ENCODE assay signal across 13 cellular contexts in the genomic region with DNA sequence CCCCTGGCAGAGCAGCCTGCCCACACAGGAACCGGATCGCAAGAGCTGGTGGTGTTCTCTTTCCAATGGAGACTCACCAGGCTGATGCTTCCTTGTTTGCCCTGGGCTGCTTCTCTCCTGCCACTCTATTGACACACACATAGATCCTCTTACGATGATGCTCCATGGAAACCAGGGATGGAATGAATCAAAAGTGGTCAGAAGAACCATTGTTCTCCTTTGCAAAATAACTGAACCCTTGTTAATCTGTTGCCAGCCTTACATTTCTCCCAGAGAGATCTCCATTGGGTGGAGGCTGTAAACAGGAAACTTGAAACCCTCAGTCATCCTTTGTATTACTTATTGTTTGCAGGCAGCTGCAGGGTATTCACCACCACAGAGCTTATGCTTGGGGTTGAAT. TPM values are rescaled to one million over a fixed set of nuclear protein-coding genes. Genes with fewer than 3 reads are reported as not detected.
DNase-seq lines count a peak whose midpoint lies in the region; ATAC-seq and TF ChIP-seq lines count a peak whose summit lies in the region.
"Had no signal": no experiment of that assay in that cellular context is flagged by ENCODE, and none has a peak within 500 bp of the region (broad histone marks: within the 10 kb centered on the region; RNA-seq: fewer than 3 reads in every experiment).

No MANE protein-coding gene starts in this region.

- no peak overlapping the region for H3K27ac Mint-ChIP-seq in naive thymus-derived CD4-positive, alpha-beta T cell
- no peak overlapping the region for H3K27ac Mint-ChIP-seq in activated T-helper 1 cell treated with anti-CD3 and anti-CD28 coated beads, Interleukin-12 subunit alpha, Interleukin-12 subunit beta, Interleukin-2, Interleukin-4 antibody, amounts not matched to agents 30 ng/mL and 10 ng/mL and 1 ng/mL, durations not matched to agents 14 hours and 24 hours and 36 hours

- dilution Hi-C loops in mammary epithelial cell (cut with HindIII; ENCODE audit: low sequenced_read_pairs): no loop called here

- in situ Hi-C loops in G401 (cut with HindIII; ENCODE audit: low sequenced_read_pairs): no loop called here
- in situ Hi-C loops in mammary epithelial cell (cut with MboI; ENCODE audit: low sequenced_read_pairs in 2 of 2): no loop called here

- DNase-seq in G401 (ENCODE audit: low spot score): peak; percentile 40
- peak; percentile 63 for DNase-seq in NCI-H2107 (lab: John Stamatoyannopoulos, UW)
- peak; percentile 77 for DNase-seq in mammary epithelial cell
- DNase-seq in midbrain (lab: John Stamatoyannopoulos, UW): peak; percentile 55
- DNase-seq in naive thymus-derived CD4-positive, alpha-beta T cell: no peak
- DNase-seq in activated T-helper 1 cell treated with anti-CD3 and anti-CD28 coated beads, Interleukin-12 subunit alpha, Interleukin-12 subunit beta, Interleukin-2, Interleukin-4 antibody, amounts not matched to agents 30 ng/mL and 10 ng/mL and 1 ng/mL, durations not matched to agents 14 hours and 24 hours and 36 hours (ENCODE audit: low spot score): no peak
- no peak for DNase-seq in stimulated activated naive CD4-positive, alpha-beta T cell treated with Interleukin-2 at 50 U/mL for 16 hours (lab: John Stamatoyannopoulos, UW)
- no peak for DNase-seq in NOMO-1 treated with dmso at 0.1 percent for 144 hours (lab: John Stamatoyannopoulos, UW; ENCODE audit: unreplicated experiment)
- DNase-seq: activated CD8-positive, alpha-beta memory T cell treated with anti-CD3 and anti-CD28 coated beads, Interleukin-2, amount 50 U/mL, for 4 hours; NK-92 treated with Interleukin-12 subunit alpha and Interleukin-12 subunit beta, amount 100 ng/mL, for 24 hours; stomach had no signal

- peak overlapping the region; percentile 57 for H2AFZ ChIP-seq in mammary epithelial cell (ENCODE audit: low read depth, low read length)

- 19% methylated on average over 3 of the region's 3 CpGs for WGBS in mammary epithelial cell (ENCODE audit: low coverage, missing lambda C conversion rate)

- peak overlapping the region; percentile 3 for H3K4me2 ChIP-seq in mammary epithelial cell (ENCODE audit: insufficient read depth, low read depth, low read length)
- H3K4me2 ChIP-seq: BLaER1 had no signal

- H3K79me2 ChIP-seq in mammary epithelial cell (ENCODE audit: insufficient read depth, low read length): no peaks in the 10 kb centered on the region

- H3K36me3 ChIP-seq in mammary epithelial cell (ENCODE audit: insufficient read depth, low read length): no peaks in the 10 kb centered on the region
- H3K36me3 ChIP-seq in naive thymus-derived CD4-positive, alpha-beta T cell (ENCODE audit: control insufficient read depth in 2 of 3, insufficient read depth in 3 of 3, low read length in 3 of 3): no peaks in the 10 kb centered on the region
- H3K36me3 ChIP-seq: BLaER1, stomach had no signal

- no peaks in the 10 kb centered on the region for H3K36me3 Mint-ChIP-seq in naive thymus-derived CD4-positive, alpha-beta T cell
- no peaks in the 10 kb centered on the region for H3K36me3 Mint-ChIP-seq in activated T-helper 1 cell treated with anti-CD3 and anti-CD28 coated beads, Interleukin-12 subunit alpha, Interleukin-12 subunit beta, Interleukin-2, Interleukin-4 antibody, amounts not matched to agents 30 ng/mL and 10 ng/mL and 1 ng/mL, durations not matched to agents 14 hours and 24 hours and 36 hours (ENCODE audit: low read depth)

- H3K4me3 ChIP-seq in mammary epithelial cell (replicated peaks in 1 of 3; ENCODE audit: insufficient read depth in 1 of 3, low read depth in 2 of 3, low read length in 3 of 3): no peak overlapping the region
- no peak overlapping the region for H3K4me3 ChIP-seq in naive thymus-derived CD4-positive, alpha-beta T cell (ENCODE audit: low read length)
- H3K4me3 ChIP-seq: BLaER1, stomach had no signal

- TF ChIP-seq CTCF in mammary epithelial cell (conservative IDR thresholded peaks at IDR 0.05 in 1 of 2, IDR thresholded peaks at IDR 0.05 in 1 of 2; ENCODE audit: extremely low read depth in 1 of 2, insufficient read depth in 1 of 2, low read depth in 1 of 2, low read length in 2 of 2): no peak

- no peaks in the 10 kb centered on the region for H3K9me3 ChIP-seq in mammary epithelial cell (replicated peaks; ENCODE audit: insufficient read depth, low read length)
- no peaks in the 10 kb centered on the region for H3K9me3 ChIP-seq in naive thymus-derived CD4-positive, alpha-beta T cell (ENCODE audit: control insufficient read depth in 2 of 3, low read length in 3 of 3)
- H3K9me3 ChIP-seq: BLaER1, stomach had no signal

- CTCF ChIA-PET in mammary epithelial cell (lab: Charles Lee; ENCODE audit: low non-redundant PET): no interaction called here
- CTCF ChIA-PET in naive thymus-derived CD4-positive, alpha-beta T cell (lab: Charles Lee): no interaction called here

- no peaks in the 10 kb centered on the region for H3K27me3 ChIP-seq in mammary epithelial cell (ENCODE audit: insufficient read depth, low read length)
- H3K27me3 ChIP-seq in naive thymus-derived CD4-positive, alpha-beta T cell (ENCODE audit: control insufficient read depth in 2 of 2, insufficient read depth in 2 of 2, low read length in 2 of 2): no peaks in the 10 kb centered on the region
- H3K27me3 ChIP-seq: BLaER1, stomach had no signal

- no peak overlapping the region for H3K9ac ChIP-seq in mammary epithelial cell (ENCODE audit: insufficient read depth, low read length)
- H3K9ac ChIP-seq: BLaER1 had no signal

- no peak overlapping the region for H3K27ac ChIP-seq in mammary epithelial cell (ENCODE audit: insufficient read depth, low read depth, low read length)
- H3K27ac ChIP-seq in naive thymus-derived CD4-positive, alpha-beta T cell (ENCODE audit: low read depth, low read length): no peak overlapping the region
- H3K27ac ChIP-seq: BLaER1, stomach had no signal

- peaks cover 0 to 3% (median 0%) of the 10 kb centered on the region in 11 donors for H3K9me3 Mint-ChIP-seq in naive thymus-derived CD4-positive, alpha-beta T cell
- H3K9me3 Mint-ChIP-seq in activated T-helper 1 cell treated with anti-CD3 and anti-CD28 coated beads, Interleukin-12 subunit alpha, Interleukin-12 subunit beta, Interleukin-2, Interleukin-4 antibody, amounts not matched to agents 30 ng/mL and 10 ng/mL and 1 ng/mL, durations not matched to agents 14 hours and 24 hours and 36 hours: no peaks in the 10 kb centered on the region
- H3K9me3 Mint-ChIP-seq: central memory CD8-positive, alpha-beta T cell had no signal

- no peak overlapping the region for H3K4me3 Mint-ChIP-seq in naive thymus-derived CD4-positive, alpha-beta T cell
- H3K4me3 Mint-ChIP-seq in activated T-helper 1 cell treated with anti-CD3 and anti-CD28 coated beads, Interleukin-12 subunit alpha, Interleukin-12 subunit beta, Interleukin-2, Interleukin-4 antibody, amounts not matched to agents 30 ng/mL and 10 ng/mL and 1 ng/mL, durations not matched to agents 14 hours and 24 hours and 36 hours: no peak overlapping the region
- H3K4me3 Mint-ChIP-seq: central memory CD8-positive, alpha-beta T cell had no signal

- BruUV-seq in mammary epithelial cell (replicated peaks; lab: Mats Ljungman, UMichigan): no TSS peak

- intact Hi-C loops in mammary epithelial cell (cut with micrococcal nuclease): no loop called here
- intact Hi-C loops in naive thymus-derived CD4-positive, alpha-beta T cell (cut with micrococcal nuclease): no loop called here
- intact Hi-C loops in activated T-helper 1 cell treated with anti-CD3 and anti-CD28 coated beads, Interleukin-12 subunit alpha, Interleukin-12 subunit beta, Interleukin-2, Interleukin-4 antibody, amounts not matched to agents 30 ng/mL and 10 ng/mL and 1 ng/mL, durations not matched to agents 14 hours and 24 hours and 36 hours (cut with micrococcal nuclease): no loop called here

- POLR2A ChIA-PET in naive thymus-derived CD4-positive, alpha-beta T cell (lab: Charles Lee): no interaction called here

- no peak for ATAC-seq in naive thymus-derived CD4-positive, alpha-beta T cell

- H3K27me3 Mint-ChIP-seq in naive thymus-derived CD4-positive, alpha-beta T cell: peaks cover 4 to 37% (median 29%) of the 10 kb centered on the region in 5 donors
- H3K27me3 Mint-ChIP-seq in activated T-helper 1 cell treated with anti-CD3 and anti-CD28 coated beads, Interleukin-12 subunit alpha, Interleukin-12 subunit beta, Interleukin-2, Interleukin-4 antibody, amounts not matched to agents 30 ng/mL and 10 ng/mL and 1 ng/mL, durations not matched to agents 14 hours and 24 hours and 36 hours (ENCODE audit: insufficient read depth): peaks cover 5% of the 10 kb centered on the region

- H3K4me1 Mint-ChIP-seq in naive thymus-derived CD4-positive, alpha-beta T cell: peaks cover 0 to 4% (median 0%) of the 10 kb centered on the region in 7 donors
- no peaks in the 10 kb centered on the region for H3K4me1 Mint-ChIP-seq in activated T-helper 1 cell treated with anti-CD3 and anti-CD28 coated beads, Interleukin-12 subunit alpha, Interleukin-12 subunit beta, Interleukin-2, Interleukin-4 antibody, amounts not matched to agents 30 ng/mL and 10 ng/mL and 1 ng/mL, durations not matched to agents 14 hours and 24 hours and 36 hours (ENCODE audit: low read depth)
- H3K4me1 Mint-ChIP-seq: central memory CD8-positive, alpha-beta T cell had no signal

- H4K20me1 ChIP-seq in mammary epithelial cell (ENCODE audit: insufficient read depth, low read length): no peaks in the 10 kb centered on the region
- H4K20me1 ChIP-seq: BLaER1 had no signal

- H3K4me1 ChIP-seq in mammary epithelial cell (ENCODE audit: insufficient read depth, low read length): peaks cover 16% of the 10 kb centered on the region
- no peaks in the 10 kb centered on the region for H3K4me1 ChIP-seq in naive thymus-derived CD4-positive, alpha-beta T cell (ENCODE audit: control insufficient read depth in 2 of 2, insufficient read depth in 2 of 2, low read length in 2 of 2)
- H3K4me1 ChIP-seq: stomach had no signal

RNA-seq across cellular contexts. Expression of a gene that starts 24.6 kb away (rescaled TPM):
- total RNA-seq in G401 (2014; rRNA removed; shearing (Covaris generic)): 4.5 and 13.0 TPM in 2 replicates
- 10 to 100 TPM; 15.3 to 18.4 TPM for total RNA-seq in mammary epithelial cell
- 11.5 TPM for polyA plus RNA-seq in mammary epithelial cell
- polyA minus RNA-seq in mammary epithelial cell: 33.4 TPM
- 1 to 10 TPM in 1 of 5 experiments, under 1 TPM in 3, not detected in 1; 0.08 to 6.9 (median 0.41) TPM for total RNA-seq in naive thymus-derived CD4-positive, alpha-beta T cell
- not detected for polyA plus RNA-seq in naive thymus-derived CD4-positive, alpha-beta T cell
- 0.57 and 0.76 TPM in 2 replicates for total RNA-seq in activated T-helper 1 cell treated with anti-CD3 and anti-CD28 coated beads, Interleukin-12 subunit alpha, Interleukin-12 subunit beta, Interleukin-2, Interleukin-4 antibody, amounts not matched to agents 30 ng/mL and 10 ng/mL and 1 ng/mL, durations not matched to agents 14 hours and 24 hours and 36 hours

Comparison
In these comparisons a context has a peak if more than half of its experiments do, and no peak if none do; other contexts are left out.
1. DNase-seq: peak in G401 (single experiment), NCI-H2107 (single experiment), mammary epithelial cell (single experiment) and midbrain (single experiment); none in naive thymus-derived CD4-positive, alpha-beta T cell (0 of 9), activated T-helper 1 cell treated with anti-CD3 and anti-CD28 coated beads, Interleukin-12 subunit alpha, Interleukin-12 subunit beta, Interleukin-2, Interleukin-4 antibody, amounts not matched to agents 30 ng/mL and 10 ng/mL and 1 ng/mL, durations not matched to agents 14 hours and 24 hours and 36 hours (single experiment), stimulated activated naive CD4-positive, alpha-beta T cell treated with Interleukin-2 at 50 U/mL for 16 hours (single experiment) and NOMO-1 treated with dmso at 0.1 percent for 144 hours (single experiment).